25 cellular contexts compared by ENCODE assay signal in genomic region chr19:30710721-30711120, GRCh38.
"Had no signal": no experiment of that assay in that cellular context is flagged by ENCODE, and none has a peak within 500 bp of the region (broad histone marks: within the 10 kb centered on the region; RNA-seq: fewer than 3 reads in every experiment).

No MANE protein-coding gene starts in this region.

- H3K4me1 ChIP-seq: ascending aorta, left ventricle myocardium inferior, right lobe of liver, upper lobe of right lung had no signal

- DNase-seq: activated CD4-positive, alpha-beta T cell treated with anti-CD3 and anti-CD28 coated beads for 1 hour; activated CD4-positive, alpha-beta T cell treated with anti-CD3 and anti-CD28 coated beads, Interleukin-2, amount 50 U/mL, for 1 hour; activated CD8-positive, alpha-beta T cell treated with anti-CD3 and anti-CD28 coated beads, Interleukin-2, amount 10 ng/mL, durations not matched to agents 7 days and 5 days; activated gamma-delta T cell treated with Interleukin-2 at 50 U/mL for 16 hours; activated T-cell treated with anti-CD3 and anti-CD28 coated beads, Interleukin-2, amount 50 U/mL, for 1 hour; central memory CD4-positive, alpha-beta T cell; dermis blood vessel endothelial cell; effector memory CD4-positive, alpha-beta T cell; foreskin melanocyte; hippocampal formation; kidney glomerular epithelial cell; left ventricle myocardium inferior; natural killer cell; occipital lobe; right lobe of liver; stimulated activated CD4-positive, alpha-beta T cell treated with anti-CD3 and anti-CD28 coated beads, Interleukin-1b, Interleukin-23, amount 100 ng/mL, for 48 hours; substantia nigra; upper lobe of right lung had no signal

- H3K27ac ChIP-seq: ascending aorta, left ventricle myocardium inferior, right lobe of liver, skin epidermis, upper lobe of right lung, VCaP had no signal

- H3K36me3 ChIP-seq: ascending aorta, left ventricle myocardium inferior, right lobe of liver, thyroid gland, upper lobe of right lung had no signal

- H3K27ac Mint-ChIP-seq: activated CD8-positive, alpha-beta T cell treated with anti-CD3 and anti-CD28 coated beads, Interleukin-2, amount 10 ng/mL, durations not matched to agents 7 days and 5 days; activated naive CD4-positive, alpha-beta T cell treated with anti-CD3 and anti-CD28 coated beads, Interleukin-2, amount 50 U/mL, for 72 hours; mesothelial cell of epicardium; natural killer cell; stimulated activated naive CD8-positive, alpha-beta T cell treated with anti-CD3 and anti-CD28 coated beads, Interleukin-15, Interleukin-2, amounts not matched to agents 100 ng/mL and 50 ng/mL, for 24 hours had no signal

- H3K36me3 Mint-ChIP-seq: activated naive CD4-positive, alpha-beta T cell treated with anti-CD3 and anti-CD28 coated beads, Interleukin-2, amount 50 U/mL, for 72 hours; mesothelial cell of epicardium; natural killer cell had no signal

- H3K9me3 ChIP-seq: ascending aorta, left ventricle myocardium inferior, right lobe of liver, thyroid gland, upper lobe of right lung had no signal

- H3K4me3 Mint-ChIP-seq: activated CD8-positive, alpha-beta T cell treated with anti-CD3 and anti-CD28 coated beads, Interleukin-2, amount 10 ng/mL, durations not matched to agents 7 days and 5 days; natural killer cell; stimulated activated naive CD8-positive, alpha-beta T cell treated with anti-CD3 and anti-CD28 coated beads, Interleukin-15, Interleukin-2, amounts not matched to agents 100 ng/mL and 50 ng/mL, for 24 hours had no signal

- H3K9me3 Mint-ChIP-seq: activated naive CD4-positive, alpha-beta T cell treated with anti-CD3 and anti-CD28 coated beads, Interleukin-2, amount 50 U/mL, for 72 hours; mesothelial cell of epicardium; natural killer cell; stimulated activated naive CD8-positive, alpha-beta T cell treated with anti-CD3 and anti-CD28 coated beads, Interleukin-15, Interleukin-2, amounts not matched to agents 100 ng/mL and 50 ng/mL, for 24 hours had no signal

- H3K4me3 ChIP-seq: ascending aorta, left ventricle myocardium inferior, right lobe of liver, skin epidermis, thyroid gland, upper lobe of right lung had no signal

- ATAC-seq: activated CD8-positive, alpha-beta T cell treated with anti-CD3 and anti-CD28 coated beads, Interleukin-2, amount 10 ng/mL, durations not matched to agents 7 days and 5 days; activated naive CD4-positive, alpha-beta T cell treated with anti-CD3 and anti-CD28 coated beads, Interleukin-2, amount 50 U/mL, for 72 hours; natural killer cell; right lobe of liver; upper lobe of right lung had no signal

- H3K4me1 Mint-ChIP-seq: natural killer cell had no signal

- H3K27me3 ChIP-seq: ascending aorta, right lobe of liver, thyroid gland had no signal
